ENCODE assay signal across 11 cellular contexts in the genomic region with DNA sequence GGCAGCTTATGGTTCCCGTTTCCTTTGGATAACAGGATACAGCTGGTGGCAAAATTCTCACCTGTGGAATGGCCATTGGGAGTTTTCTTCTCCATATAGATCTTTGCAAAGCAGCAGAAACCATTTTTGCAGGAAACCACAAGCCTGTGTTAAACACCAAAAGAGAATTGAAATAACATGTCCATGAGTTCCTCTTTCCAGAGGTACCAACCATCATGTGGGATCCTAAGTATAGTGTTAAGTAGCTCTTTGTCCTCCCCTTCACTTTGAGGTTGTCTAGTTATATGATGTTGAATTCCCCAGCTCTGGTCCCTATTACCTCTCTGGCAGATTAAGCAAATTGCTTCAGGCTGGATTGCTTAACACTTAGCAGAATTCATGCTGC.
DNase-seq lines count a peak whose midpoint lies in the region; ATAC-seq and TF ChIP-seq lines count a peak whose summit lies in the region.
"Had no signal": no experiment of that assay in that cellular context is flagged by ENCODE, and none has a peak within 500 bp of the region (broad histone marks: within the 10 kb centered on the region; RNA-seq: fewer than 3 reads in every experiment).

No MANE protein-coding gene starts in this region.

- H3K27me3 Mint-ChIP-seq in activated CD8-positive, alpha-beta T cell treated with anti-CD3 and anti-CD28 coated beads, Interleukin-2, amount 10 ng/mL, durations not matched to agents 7 days and 5 days (ENCODE audit: low read depth), result no peaks in the 10 kb centered on the region

- H3K4me3 ChIP-seq in lower leg skin (ENCODE audit: low read depth, poor library complexity, severe bottlenecking), result no peak overlapping the region

- H3K27ac Mint-ChIP-seq in activated CD8-positive, alpha-beta T cell treated with anti-CD3 and anti-CD28 coated beads, Interleukin-2, amount 10 ng/mL, durations not matched to agents 7 days and 5 days, result no peak overlapping the region

- intact Hi-C loops in lower leg skin (cut with DNase I; ENCODE audit: low total_unique reads), result no loop called here

- H3K4me1 Mint-ChIP-seq in activated CD8-positive, alpha-beta T cell treated with anti-CD3 and anti-CD28 coated beads, Interleukin-2, amount 10 ng/mL, durations not matched to agents 7 days and 5 days (ENCODE audit: low read depth), result peaks cover 31% of the 10 kb centered on the region

- POLR2A ChIA-PET in activated CD8-positive, alpha-beta T cell treated with anti-CD3 and anti-CD28 coated beads, Interleukin-2, amount 10 ng/mL, durations not matched to agents 7 days and 5 days (lab: Charles Lee), result no interaction called here

- H3K4me3 Mint-ChIP-seq in activated CD8-positive, alpha-beta T cell treated with anti-CD3 and anti-CD28 coated beads, Interleukin-2, amount 10 ng/mL, durations not matched to agents 7 days and 5 days, result no peak overlapping the region

- H3K9me3 Mint-ChIP-seq in activated CD8-positive, alpha-beta T cell treated with anti-CD3 and anti-CD28 coated beads, Interleukin-2, amount 10 ng/mL, durations not matched to agents 7 days and 5 days (ENCODE audit: insufficient read depth), result no peaks in the 10 kb centered on the region

- CTCF ChIA-PET in activated CD8-positive, alpha-beta T cell treated with anti-CD3 and anti-CD28 coated beads, Interleukin-2, amount 10 ng/mL, durations not matched to agents 7 days and 5 days (lab: Charles Lee), result interaction anchor here (0.8 to 2.7 kb wide), 5 partner anchors 10 to 179 kb away, joined by 3 to 19 read pairs (median 5); no protein-coding TSS in a partner anchor

- no peak for TF ChIP-seq POLR2A in lower leg skin (IDR thresholded peaks at IDR 0.05)

- ATAC-seq in GM19324 (IDR thresholded peaks at IDR 0.05; ENCODE audit: low FRiP score, unreplicated experiment) (peak; percentile 79), HG02981 (IDR thresholded peaks at IDR 0.05; ENCODE audit: unreplicated experiment) (peak; percentile 54)
- no peak for ATAC-seq in activated CD8-positive, alpha-beta T cell treated with anti-CD3 and anti-CD28 coated beads, Interleukin-2, amount 10 ng/mL, durations not matched to agents 7 days and 5 days

- TF ChIP-seq CTCF in lower leg skin (IDR thresholded peaks at IDR 0.05), result no peak

- peak; percentile 7 for DNase-seq in RPMI7951 (ENCODE audit: low read depth)
- peak; percentile 60 for DNase-seq in renal cortical epithelial cell (ENCODE audit: low read depth)
- no peak for DNase-seq in stimulated activated CD8-positive, alpha-beta memory T cell treated with anti-CD3 and anti-CD28 coated beads, Interleukin-4, amount 100 ng/mL, for 48 hours
- no peak for DNase-seq in activated CD8-positive, alpha-beta T cell treated with anti-CD3 and anti-CD28 coated beads, Interleukin-2, amount 10 ng/mL, durations not matched to agents 7 days and 5 days
- no peak for DNase-seq in GM19240 (ENCODE audit: insufficient read length, low spot score)
- DNase-seq in lower leg skin (ENCODE audit: low spot score in 2 of 2), result no peak
- DNase-seq: mesendoderm; NCI-H1436 treated with DMSO at 0.1 percent for 48 hours; stimulated activated CD4-positive, alpha-beta T cell treated with anti-CD3 and anti-CD28 coated beads, Interleukin-4, amount 100 ng/mL, for 24 hours had no signal

- no peaks in the 10 kb centered on the region for H3K36me3 Mint-ChIP-seq in activated CD8-positive, alpha-beta T cell treated with anti-CD3 and anti-CD28 coated beads, Interleukin-2, amount 10 ng/mL, durations not matched to agents 7 days and 5 days (ENCODE audit: low read depth)

- WGBS in lower leg skin, 2 donors, result 44 to 65% methylated on average over 1 of the region's 1 CpG

Comparison
In these comparisons a context has a peak if more than half of its experiments do, and no peak if none do; other contexts are left out.
1. DNase-seq: peak in RPMI7951 (single experiment) and renal cortical epithelial cell (single experiment); none in stimulated activated CD8-positive, alpha-beta memory T cell treated with anti-CD3 and anti-CD28 coated beads, Interleukin-4, amount 100 ng/mL, for 48 hours (single experiment), activated CD8-positive, alpha-beta T cell treated with anti-CD3 and anti-CD28 coated beads, Interleukin-2, amount 10 ng/mL, durations not matched to agents 7 days and 5 days (single experiment), GM19240 (single experiment) and lower leg skin (0 of 2).